Comparison of ENCODE assay signal across 1 cellular context in the genomic region with DNA sequence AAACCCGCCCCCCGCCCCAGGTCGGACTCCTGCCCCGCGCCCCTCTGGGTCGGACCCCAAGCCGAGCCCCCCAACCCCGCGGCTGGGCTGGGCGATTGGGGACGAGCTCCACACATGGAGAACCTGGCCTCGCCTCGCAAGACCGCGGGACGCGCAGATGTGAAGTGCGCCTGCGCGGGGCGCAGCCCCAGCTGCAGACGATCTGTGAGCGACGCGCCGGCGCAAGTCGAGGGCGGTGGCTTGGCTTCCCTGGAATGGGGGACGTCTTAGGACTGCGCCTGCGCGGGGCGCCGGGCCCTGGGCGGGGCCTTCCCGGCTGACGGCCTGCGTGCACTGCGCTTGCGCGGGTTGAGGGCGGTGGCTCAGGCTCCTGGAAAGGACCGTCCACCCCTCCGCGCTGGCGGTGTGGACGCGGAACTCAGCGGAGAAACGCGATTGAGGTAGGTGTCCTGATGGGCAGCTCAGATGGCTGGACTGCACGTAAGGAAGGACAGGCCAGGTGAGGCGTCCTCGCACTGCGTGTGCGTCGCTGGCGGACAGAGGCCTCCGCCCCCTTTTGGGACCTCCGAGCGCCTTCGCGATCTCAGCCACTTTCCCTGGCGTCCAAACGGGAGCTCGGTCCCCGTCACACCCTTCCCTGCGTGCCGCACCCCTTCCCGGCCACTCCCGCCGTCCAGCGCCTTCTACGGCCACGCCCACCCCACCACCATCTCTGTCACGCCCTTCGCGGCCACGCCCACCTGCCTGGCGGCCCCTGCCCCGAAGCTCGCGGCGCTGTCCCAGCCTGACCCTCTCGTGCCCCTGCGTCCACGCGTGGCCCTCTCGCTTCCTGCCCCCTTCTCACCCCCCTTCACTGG.
TF ChIP-seq lines count a peak whose summit lies in the region.

A gene (plus strand): TSS at position 351 of the 857 bp plus-strand sequence. CDS start 1,278 bp downstream, outside the sequence.

TF ChIP-seq in HepG2, 621 proteins besides CTCF, POLR2A, EP300 and RAD21 (continued from another document and continues in another):
- TF ChIP-seq IKZF4 (CRISPR knock-in tag; IDR thresholded peaks at IDR 0.05; ENCODE audit: borderline replicate concordance, low read depth, not compliant biosample characterization) (peak; percentile 90), ZNF367 (CRISPR knock-in tag; IDR thresholded peaks at IDR 0.05; ENCODE audit: borderline replicate concordance) (no peak), PITX1 (CRISPR knock-in tag; IDR thresholded peaks at IDR 0.05) (peak; percentile 46), ZNF749 (CRISPR knock-in tag; IDR thresholded peaks at IDR 0.05; ENCODE audit: borderline replicate concordance) (peak; percentile 73; the same call in 1 of the 2 replicates), ZNF776 (CRISPR knock-in tag; IDR thresholded peaks at IDR 0.05) (peak; percentile 96), TGIF2 (CRISPR knock-in tag; IDR thresholded peaks at IDR 0.05) (0 out of 2 replicates have a peak, but pooled peaks have one; percentile 27), HOXA7 (CRISPR knock-in tag; IDR thresholded peaks at IDR 0.05) (no peak), CEBPB (IDR thresholded peaks at IDR 0.05; ENCODE audit: borderline replicate concordance, low read depth, low read length) (no peak), ZFP90 (CRISPR knock-in tag; IDR thresholded peaks at IDR 0.05; ENCODE audit: borderline replicate concordance) (peak; percentile 65; the same call in 1 of the 2 replicates), ZSCAN12 (CRISPR knock-in tag; IDR thresholded peaks at IDR 0.05) (no peak), HNRNPK (IDR thresholded peaks at IDR 0.05; ENCODE audit: low read depth, low read length, poor library complexity, severe bottlenecking) (peak; percentile 97), ZNF101 (CRISPR knock-in tag; IDR thresholded peaks at IDR 0.05; ENCODE audit: borderline replicate concordance, low read depth) (no peak), ZMYM4 (CRISPR knock-in tag; IDR thresholded peaks at IDR 0.05) (peak; percentile 84), RBAK (CRISPR knock-in tag; IDR thresholded peaks at IDR 0.05) (0 out of 2 replicates have a peak, but pooled peaks have one; percentile 20), RFX1 (IDR thresholded peaks at IDR 0.05) (no peak), ZNF33B (CRISPR knock-in tag; IDR thresholded peaks at IDR 0.05) (no peak; the same call in 1 of the 2 replicates), NR3C1 (CRISPR knock-in tag; IDR thresholded peaks at IDR 0.05) (no peak), ETV5 (CRISPR knock-in tag; IDR thresholded peaks at IDR 0.05; ENCODE audit: borderline replicate concordance) (no peak), ZNF232 (CRISPR knock-in tag; IDR thresholded peaks at IDR 0.05; ENCODE audit: borderline replicate concordance) (peak; percentile 21; the same call in 1 of the 2 replicates), ZNF251 (CRISPR knock-in tag; IDR thresholded peaks at IDR 0.05) (peak; percentile 74; the same call in 1 of the 2 replicates), ZNF652 (CRISPR knock-in tag; IDR thresholded peaks at IDR 0.05; ENCODE audit: borderline replicate concordance, low read depth) (no peak), ZNF616 (CRISPR knock-in tag; IDR thresholded peaks at IDR 0.05; ENCODE audit: low read depth) (peak; percentile 90; the same call in 1 of the 2 replicates), JUND (CRISPR knock-in tag; IDR thresholded peaks at IDR 0.05) (no peak; the same call in 1 of the 2 replicates), SETDB1 (CRISPR knock-in tag; IDR thresholded peaks at IDR 0.05; ENCODE audit: borderline replicate concordance) (no peak), ZNF713 (CRISPR knock-in tag; IDR thresholded peaks at IDR 0.05) (0 out of 2 replicates have a peak, but pooled peaks have one; percentile 67), STAG1 (CRISPR knock-in tag; IDR thresholded peaks at IDR 0.05) (peak; percentile 10; the same call in 1 of the 2 replicates)
- TF ChIP-seq, protein P1, sequence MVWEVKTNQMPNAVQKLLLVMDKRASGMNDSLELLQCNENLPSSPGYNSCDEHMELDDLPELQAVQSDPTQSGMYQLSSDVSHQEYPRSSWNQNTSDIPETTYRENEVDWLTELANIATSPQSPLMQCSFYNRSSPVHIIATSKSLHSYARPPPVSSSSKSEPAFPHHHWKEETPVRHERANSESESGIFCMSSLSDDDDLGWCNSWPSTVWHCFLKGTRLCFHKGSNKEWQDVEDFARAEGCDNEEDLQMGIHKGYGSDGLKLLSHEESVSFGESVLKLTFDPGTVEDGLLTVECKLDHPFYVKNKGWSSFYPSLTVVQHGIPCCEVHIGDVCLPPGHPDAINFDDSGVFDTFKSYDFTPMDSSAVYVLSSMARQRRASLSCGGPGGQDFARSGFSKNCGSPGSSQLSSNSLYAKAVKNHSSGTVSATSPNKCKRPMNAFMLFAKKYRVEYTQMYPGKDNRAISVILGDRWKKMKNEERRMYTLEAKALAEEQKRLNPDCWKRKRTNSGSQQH (CRISPR knock-in tag; IDR thresholded peaks at IDR 0.05; ENCODE audit: low read depth), result 0 out of 2 replicates have a peak, but pooled peaks have one; percentile 75
- TF ChIP-seq, protein P2, sequence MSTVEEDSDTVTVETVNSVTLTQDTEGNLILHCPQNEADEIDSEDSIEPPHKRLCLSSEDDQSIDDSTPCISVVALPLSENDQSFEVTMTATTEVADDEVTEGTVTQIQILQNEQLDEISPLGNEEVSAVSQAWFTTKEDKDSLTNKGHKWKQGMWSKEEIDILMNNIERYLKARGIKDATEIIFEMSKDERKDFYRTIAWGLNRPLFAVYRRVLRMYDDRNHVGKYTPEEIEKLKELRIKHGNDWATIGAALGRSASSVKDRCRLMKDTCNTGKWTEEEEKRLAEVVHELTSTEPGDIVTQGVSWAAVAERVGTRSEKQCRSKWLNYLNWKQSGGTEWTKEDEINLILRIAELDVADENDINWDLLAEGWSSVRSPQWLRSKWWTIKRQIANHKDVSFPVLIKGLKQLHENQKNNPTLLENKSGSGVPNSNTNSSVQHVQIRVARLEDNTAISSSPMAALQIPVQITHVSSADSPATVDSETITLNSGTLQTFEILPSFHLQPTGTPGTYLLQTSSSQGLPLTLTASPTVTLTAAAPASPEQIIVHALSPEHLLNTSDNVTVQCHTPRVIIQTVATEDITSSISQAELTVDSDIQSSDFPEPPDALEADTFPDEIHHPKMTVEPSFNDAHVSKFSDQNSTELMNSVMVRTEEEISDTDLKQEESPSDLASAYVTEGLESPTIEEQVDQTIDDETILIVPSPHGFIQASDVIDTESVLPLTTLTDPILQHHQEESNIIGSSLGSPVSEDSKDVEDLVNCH (CRISPR knock-in tag; IDR thresholded peaks at IDR 0.05), result no peak
- TF ChIP-seq, protein P3, sequence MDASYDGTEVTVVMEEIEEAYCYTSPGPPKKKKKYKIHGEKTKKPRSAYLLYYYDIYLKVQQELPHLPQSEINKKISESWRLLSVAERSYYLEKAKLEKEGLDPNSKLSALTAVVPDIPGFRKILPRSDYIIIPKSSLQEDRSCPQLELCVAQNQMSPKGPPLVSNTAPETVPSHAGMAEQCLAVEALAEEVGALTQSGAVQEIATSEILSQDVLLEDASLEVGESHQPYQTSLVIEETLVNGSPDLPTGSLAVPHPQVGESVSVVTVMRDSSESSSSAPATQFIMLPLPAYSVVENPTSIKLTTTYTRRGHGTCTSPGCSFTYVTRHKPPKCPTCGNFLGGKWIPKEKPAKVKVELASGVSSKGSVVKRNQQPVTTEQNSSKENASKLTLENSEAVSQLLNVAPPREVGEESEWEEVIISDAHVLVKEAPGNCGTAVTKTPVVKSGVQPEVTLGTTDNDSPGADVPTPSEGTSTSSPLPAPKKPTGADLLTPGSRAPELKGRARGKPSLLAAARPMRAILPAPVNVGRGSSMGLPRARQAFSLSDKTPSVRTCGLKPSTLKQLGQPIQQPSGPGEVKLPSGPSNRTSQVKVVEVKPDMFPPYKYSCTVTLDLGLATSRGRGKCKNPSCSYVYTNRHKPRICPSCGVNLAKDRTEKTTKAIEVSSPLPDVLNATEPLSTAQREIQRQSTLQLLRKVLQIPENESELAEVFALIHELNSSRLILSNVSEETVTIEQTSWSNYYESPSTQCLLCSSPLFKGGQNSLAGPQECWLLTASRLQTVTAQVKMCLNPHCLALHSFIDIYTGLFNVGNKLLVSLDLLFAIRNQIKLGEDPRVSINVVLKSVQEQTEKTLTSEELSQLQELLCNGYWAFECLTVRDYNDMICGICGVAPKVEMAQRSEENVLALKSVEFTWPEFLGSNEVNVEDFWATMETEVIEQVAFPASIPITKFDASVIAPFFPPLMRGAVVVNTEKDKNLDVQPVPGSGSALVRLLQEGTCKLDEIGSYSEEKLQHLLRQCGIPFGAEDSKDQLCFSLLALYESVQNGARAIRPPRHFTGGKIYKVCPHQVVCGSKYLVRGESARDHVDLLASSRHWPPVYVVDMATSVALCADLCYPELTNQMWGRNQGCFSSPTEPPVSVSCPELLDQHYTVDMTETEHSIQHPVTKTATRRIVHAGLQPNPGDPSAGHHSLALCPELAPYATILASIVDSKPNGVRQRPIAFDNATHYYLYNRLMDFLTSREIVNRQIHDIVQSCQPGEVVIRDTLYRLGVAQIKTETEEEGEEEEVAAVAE (CRISPR knock-in tag; IDR thresholded peaks at IDR 0.05; ENCODE audit: borderline replicate concordance), result 0 out of 2 replicates have a peak, but pooled peaks have one; percentile 1
- TF ChIP-seq, protein P4, sequence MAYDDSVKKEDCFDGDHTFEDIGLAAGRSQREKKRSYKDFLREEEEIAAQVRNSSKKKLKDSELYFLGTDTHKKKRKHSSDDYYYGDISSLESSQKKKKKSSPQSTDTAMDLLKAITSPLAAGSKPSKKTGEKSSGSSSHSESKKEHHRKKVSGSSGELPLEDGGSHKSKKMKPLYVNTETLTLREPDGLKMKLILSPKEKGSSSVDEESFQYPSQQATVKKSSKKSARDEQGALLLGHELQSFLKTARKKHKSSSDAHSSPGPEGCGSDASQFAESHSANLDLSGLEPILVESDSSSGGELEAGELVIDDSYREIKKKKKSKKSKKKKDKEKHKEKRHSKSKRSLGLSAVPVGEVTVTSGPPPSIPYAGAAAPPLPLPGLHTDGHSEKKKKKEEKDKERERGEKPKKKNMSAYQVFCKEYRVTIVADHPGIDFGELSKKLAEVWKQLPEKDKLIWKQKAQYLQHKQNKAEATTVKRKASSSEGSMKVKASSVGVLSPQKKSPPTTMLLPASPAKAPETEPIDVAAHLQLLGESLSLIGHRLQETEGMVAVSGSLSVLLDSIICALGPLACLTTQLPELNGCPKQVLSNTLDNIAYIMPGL (CRISPR knock-in tag; IDR thresholded peaks at IDR 0.05; ENCODE audit: borderline replicate concordance in 1 of 2, low read depth in 1 of 2), result peak; percentile 74 to 84; a peak in 3 of 4 replicates
- TF ChIP-seq, protein P5, sequence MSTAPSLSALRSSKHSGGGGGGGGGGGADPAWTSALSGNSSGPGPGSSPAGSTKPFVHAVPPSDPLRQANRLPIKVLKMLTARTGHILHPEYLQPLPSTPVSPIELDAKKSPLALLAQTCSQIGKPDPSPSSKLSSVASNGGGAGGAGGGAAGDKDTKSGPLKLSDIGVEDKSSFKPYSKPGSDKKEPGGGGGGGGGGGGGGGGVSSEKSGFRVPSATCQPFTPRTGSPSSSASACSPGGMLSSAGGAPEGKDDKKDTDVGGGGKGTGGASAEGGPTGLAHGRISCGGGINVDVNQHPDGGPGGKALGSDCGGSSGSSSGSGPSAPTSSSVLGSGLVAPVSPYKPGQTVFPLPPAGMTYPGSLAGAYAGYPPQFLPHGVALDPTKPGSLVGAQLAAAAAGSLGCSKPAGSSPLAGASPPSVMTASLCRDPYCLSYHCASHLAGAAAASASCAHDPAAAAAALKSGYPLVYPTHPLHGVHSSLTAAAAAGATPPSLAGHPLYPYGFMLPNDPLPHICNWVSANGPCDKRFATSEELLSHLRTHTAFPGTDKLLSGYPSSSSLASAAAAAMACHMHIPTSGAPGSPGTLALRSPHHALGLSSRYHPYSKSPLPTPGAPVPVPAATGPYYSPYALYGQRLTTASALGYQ (CRISPR knock-in tag; IDR thresholded peaks at IDR 0.05), result no peak
- TF ChIP-seq, protein P6, sequence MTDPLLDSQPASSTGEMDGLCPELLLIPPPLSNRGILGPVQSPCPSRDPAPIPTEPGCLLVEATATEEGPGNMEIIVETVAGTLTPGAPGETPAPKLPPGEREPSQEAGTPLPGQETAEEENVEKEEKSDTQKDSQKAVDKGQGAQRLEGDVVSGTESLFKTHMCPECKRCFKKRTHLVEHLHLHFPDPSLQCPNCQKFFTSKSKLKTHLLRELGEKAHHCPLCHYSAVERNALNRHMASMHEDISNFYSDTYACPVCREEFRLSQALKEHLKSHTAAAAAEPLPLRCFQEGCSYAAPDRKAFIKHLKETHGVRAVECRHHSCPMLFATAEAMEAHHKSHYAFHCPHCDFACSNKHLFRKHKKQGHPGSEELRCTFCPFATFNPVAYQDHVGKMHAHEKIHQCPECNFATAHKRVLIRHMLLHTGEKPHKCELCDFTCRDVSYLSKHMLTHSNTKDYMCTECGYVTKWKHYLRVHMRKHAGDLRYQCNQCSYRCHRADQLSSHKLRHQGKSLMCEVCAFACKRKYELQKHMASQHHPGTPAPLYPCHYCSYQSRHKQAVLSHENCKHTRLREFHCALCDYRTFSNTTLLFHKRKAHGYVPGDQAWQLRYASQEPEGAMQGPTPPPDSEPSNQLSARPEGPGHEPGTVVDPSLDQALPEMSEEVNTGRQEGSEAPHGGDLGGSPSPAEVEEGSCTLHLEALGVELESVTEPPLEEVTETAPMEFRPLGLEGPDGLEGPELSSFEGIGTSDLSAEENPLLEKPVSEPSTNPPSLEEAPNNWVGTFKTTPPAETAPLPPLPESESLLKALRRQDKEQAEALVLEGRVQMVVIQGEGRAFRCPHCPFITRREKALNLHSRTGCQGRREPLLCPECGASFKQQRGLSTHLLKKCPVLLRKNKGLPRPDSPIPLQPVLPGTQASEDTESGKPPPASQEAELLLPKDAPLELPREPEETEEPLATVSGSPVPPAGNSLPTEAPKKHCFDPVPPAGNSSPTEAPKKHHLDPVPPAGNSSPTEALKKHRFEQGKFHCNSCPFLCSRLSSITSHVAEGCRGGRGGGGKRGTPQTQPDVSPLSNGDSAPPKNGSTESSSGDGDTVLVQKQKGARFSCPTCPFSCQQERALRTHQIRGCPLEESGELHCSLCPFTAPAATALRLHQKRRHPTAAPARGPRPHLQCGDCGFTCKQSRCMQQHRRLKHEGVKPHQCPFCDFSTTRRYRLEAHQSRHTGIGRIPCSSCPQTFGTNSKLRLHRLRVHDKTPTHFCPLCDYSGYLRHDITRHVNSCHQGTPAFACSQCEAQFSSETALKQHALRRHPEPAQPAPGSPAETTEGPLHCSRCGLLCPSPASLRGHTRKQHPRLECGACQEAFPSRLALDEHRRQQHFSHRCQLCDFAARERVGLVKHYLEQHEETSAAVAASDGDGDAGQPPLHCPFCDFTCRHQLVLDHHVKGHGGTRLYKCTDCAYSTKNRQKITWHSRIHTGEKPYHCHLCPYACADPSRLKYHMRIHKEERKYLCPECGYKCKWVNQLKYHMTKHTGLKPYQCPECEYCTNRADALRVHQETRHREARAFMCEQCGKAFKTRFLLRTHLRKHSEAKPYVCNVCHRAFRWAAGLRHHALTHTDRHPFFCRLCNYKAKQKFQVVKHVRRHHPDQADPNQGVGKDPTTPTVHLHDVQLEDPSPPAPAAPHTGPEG (CRISPR knock-in tag; IDR thresholded peaks at IDR 0.05), result no peak; the same call in 1 of the 2 replicates
- TF ChIP-seq, protein P7, sequence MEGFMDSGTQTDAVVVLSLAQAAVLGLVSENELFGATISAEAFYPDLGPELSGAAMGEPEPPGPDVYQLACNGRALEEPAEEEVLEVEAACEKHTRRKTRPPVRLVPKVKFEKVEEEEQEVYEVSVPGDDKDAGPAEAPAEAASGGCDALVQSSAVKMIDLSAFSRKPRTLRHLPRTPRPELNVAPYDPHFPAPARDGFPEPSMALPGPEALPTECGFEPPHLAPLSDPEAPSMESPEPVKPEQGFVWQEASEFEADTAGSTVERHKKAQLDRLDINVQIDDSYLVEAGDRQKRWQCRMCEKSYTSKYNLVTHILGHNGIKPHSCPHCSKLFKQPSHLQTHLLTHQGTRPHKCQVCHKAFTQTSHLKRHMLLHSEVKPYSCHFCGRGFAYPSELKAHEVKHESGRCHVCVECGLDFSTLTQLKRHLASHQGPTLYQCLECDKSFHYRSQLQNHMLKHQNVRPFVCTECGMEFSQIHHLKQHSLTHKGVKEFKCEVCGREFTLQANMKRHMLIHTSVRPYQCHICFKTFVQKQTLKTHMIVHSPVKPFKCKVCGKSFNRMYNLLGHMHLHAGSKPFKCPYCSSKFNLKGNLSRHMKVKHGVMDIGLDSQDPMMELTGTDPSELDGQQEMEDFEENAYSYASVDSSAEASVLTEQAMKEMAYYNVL (CRISPR knock-in tag; IDR thresholded peaks at IDR 0.05; ENCODE audit: borderline replicate concordance), result peak; percentile 35
